ENCODE assay signal across 9 cellular contexts in genomic region chr21:34510148-34511142, GRCh38. TPM values are rescaled to one million over a fixed set of nuclear protein-coding genes. Genes with fewer than 3 reads are reported as not detected.
DNase-seq lines count a peak whose midpoint lies in the region; ATAC-seq and TF ChIP-seq lines count a peak whose summit lies in the region.
"Had no signal": no experiment of that assay in that cellular context is flagged by ENCODE, and none has a peak within 500 bp of the region (broad histone marks: within the 10 kb centered on the region; RNA-seq: fewer than 3 reads in every experiment).

No MANE protein-coding gene starts in this region.

- WGBS in right lobe of liver (ENCODE audit: insufficient coverage, low coverage, low lambda C conversion rate, missing lambda C conversion rate), result 25% methylated on average over 6 of the region's 15 CpGs

- TF ChIP-seq POLR2A in right lobe of liver (IDR thresholded peaks at IDR 0.05), result no peak

- intact Hi-C loops in right lobe of liver (cut with DNase I), result no loop called here

- no peaks in the 10 kb centered on the region for H3K27me3 Mint-ChIP-seq in chondrocyte (ENCODE audit: low read depth)

- H3K4me3 ChIP-seq in right lobe of liver, result peak overlapping the region in 2 of 3 donors; percentile 20 to 42
- H3K4me3 ChIP-seq: BLaER1 had no signal

- TF ChIP-seq CTCF in chondrocyte (IDR thresholded peaks at IDR 0.05) (peak; percentile 85), right lobe of liver (IDR thresholded peaks at IDR 0.05) (peak; percentile 80 to 93 (median 87))

- ATAC-seq in SK-N-SH treated with all-trans-retinoic acid at 6 μM for 48 hours, result peak; percentile 98
- peak; percentile 86 to 95 (median 90) for ATAC-seq in right lobe of liver

- H3K4me1 Mint-ChIP-seq in chondrocyte (ENCODE audit: low read depth), result no peaks in the 10 kb centered on the region

- no peaks in the 10 kb centered on the region for H3K9me3 Mint-ChIP-seq in chondrocyte (ENCODE audit: low read depth)

- no peaks in the 10 kb centered on the region for H3K9me3 ChIP-seq in right lobe of liver
- H3K9me3 ChIP-seq: BLaER1 had no signal

- peak overlapping the region; percentile 78 to 91 (median 91) for H3K27ac ChIP-seq in right lobe of liver
- H3K27ac ChIP-seq: BLaER1 had no signal

- H3K27me3 ChIP-seq in right lobe of liver, result no peaks in the 10 kb centered on the region
- H3K27me3 ChIP-seq: BLaER1 had no signal

- H3K4me1 ChIP-seq in right lobe of liver, result peaks cover 0 to 30% (median 6%) of the 10 kb centered on the region in 4 donors
- H3K4me1 ChIP-seq: BLaER1 had no signal

- no peak overlapping the region for H3K27ac Mint-ChIP-seq in chondrocyte (ENCODE audit: unreplicated experiment)

- DNase-seq in NCI-H187 (lab: John Stamatoyannopoulos, UW) (peak; percentile 41 to 50), NCI-H187 treated with DMSO at 0.1 percent for 48 hours (lab: John Stamatoyannopoulos, UW) (no peak), LHCN-M2 (ENCODE audit: low read depth) (peak; percentile 50), chondrocyte (ENCODE audit: low spot score) (no peak), right lobe of liver (peak; percentile 85 to 93 (median 90)), cerebellar nuclear complex (lab: John Stamatoyannopoulos, UW) (no peak)
- peak; percentile 9 for DNase-seq in stimulated activated CD8-positive, alpha-beta memory T cell treated with anti-CD3 and anti-CD28 coated beads, Interleukin-15, amount 100 ng/mL, for 24 hours (ENCODE audit: low read depth)

- no peaks in the 10 kb centered on the region for H3K36me3 Mint-ChIP-seq in chondrocyte (ENCODE audit: low read depth)

- peaks cover 0 to 5% (median 0%) of the 10 kb centered on the region in 4 donors for H3K36me3 ChIP-seq in right lobe of liver
- H3K36me3 ChIP-seq: BLaER1 had no signal

- H3K4me3 Mint-ChIP-seq in chondrocyte (ENCODE audit: unreplicated experiment), result no peak overlapping the region

TF ChIP-seq in SK-N-SH treated with all-trans-retinoic acid at 6 μM for 48 hours, 23 proteins besides CTCF, POLR2A, EP300 and RAD21:
- TF ChIP-seq CSRNP3 (CRISPR knock-in tag; IDR thresholded peaks at IDR 0.05) (no peak), ZC3H10 (CRISPR knock-in tag; IDR thresholded peaks at IDR 0.05) (no peak), GLIS3 (CRISPR knock-in tag; IDR thresholded peaks at IDR 0.05) (no peak), ZFP3 (CRISPR knock-in tag; IDR thresholded peaks at IDR 0.05) (no peak), ZNF8 (CRISPR knock-in tag; IDR thresholded peaks at IDR 0.05) (no peak), POU6F1 (CRISPR knock-in tag; IDR thresholded peaks at IDR 0.05; ENCODE audit: borderline replicate concordance, low read depth) (no peak)
- TF ChIP-seq, protein P1, sequence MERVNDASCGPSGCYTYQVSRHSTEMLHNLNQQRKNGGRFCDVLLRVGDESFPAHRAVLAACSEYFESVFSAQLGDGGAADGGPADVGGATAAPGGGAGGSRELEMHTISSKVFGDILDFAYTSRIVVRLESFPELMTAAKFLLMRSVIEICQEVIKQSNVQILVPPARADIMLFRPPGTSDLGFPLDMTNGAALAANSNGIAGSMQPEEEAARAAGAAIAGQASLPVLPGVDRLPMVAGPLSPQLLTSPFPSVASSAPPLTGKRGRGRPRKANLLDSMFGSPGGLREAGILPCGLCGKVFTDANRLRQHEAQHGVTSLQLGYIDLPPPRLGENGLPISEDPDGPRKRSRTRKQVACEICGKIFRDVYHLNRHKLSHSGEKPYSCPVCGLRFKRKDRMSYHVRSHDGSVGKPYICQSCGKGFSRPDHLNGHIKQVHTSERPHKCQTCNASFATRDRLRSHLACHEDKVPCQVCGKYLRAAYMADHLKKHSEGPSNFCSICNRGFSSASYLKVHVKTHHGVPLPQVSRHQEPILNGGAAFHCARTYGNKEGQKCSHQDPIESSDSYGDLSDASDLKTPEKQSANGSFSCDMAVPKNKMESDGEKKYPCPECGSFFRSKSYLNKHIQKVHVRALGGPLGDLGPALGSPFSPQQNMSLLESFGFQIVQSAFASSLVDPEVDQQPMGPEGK (CRISPR knock-in tag; IDR thresholded peaks at IDR 0.05; ENCODE audit: borderline replicate concordance), result no peak
- TF ChIP-seq, protein P2, sequence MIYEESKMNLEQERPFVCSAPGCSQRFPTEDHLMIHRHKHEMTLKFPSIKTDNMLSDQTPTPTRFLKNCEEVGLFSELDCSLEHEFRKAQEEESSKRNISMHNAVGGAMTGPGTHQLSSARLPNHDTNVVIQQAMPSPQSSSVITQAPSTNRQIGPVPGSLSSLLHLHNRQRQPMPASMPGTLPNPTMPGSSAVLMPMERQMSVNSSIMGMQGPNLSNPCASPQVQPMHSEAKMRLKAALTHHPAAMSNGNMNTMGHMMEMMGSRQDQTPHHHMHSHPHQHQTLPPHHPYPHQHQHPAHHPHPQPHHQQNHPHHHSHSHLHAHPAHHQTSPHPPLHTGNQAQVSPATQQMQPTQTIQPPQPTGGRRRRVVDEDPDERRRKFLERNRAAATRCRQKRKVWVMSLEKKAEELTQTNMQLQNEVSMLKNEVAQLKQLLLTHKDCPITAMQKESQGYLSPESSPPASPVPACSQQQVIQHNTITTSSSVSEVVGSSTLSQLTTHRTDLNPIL (CRISPR knock-in tag; IDR thresholded peaks at IDR 0.05; ENCODE audit: low read depth), result no peak

RNA-seq across cellular contexts. Expression of gene KCNE1, which starts 1.6 kb away (rescaled TPM):
- total RNA-seq in LHCN-M2 (2014; rRNA removed) (not detected in 2 replicates), chondrocyte (0.32 to 0.70 TPM (median 0.38 TPM) in 3 replicates), right lobe of liver (1 to 10 TPM; 1.3 to 5.4 (median 2.3) TPM)
- 0.11 TPM for polyA plus RNA-seq in LHCN-M2 (2012)

Comparison
In these comparisons a context has a peak if more than half of its experiments do, and no peak if none do; other contexts are left out.
1. DNase-seq: peak in NCI-H187 (2 of 2), LHCN-M2 (single experiment), right lobe of liver (3 of 3) and stimulated activated CD8-positive, alpha-beta memory T cell treated with anti-CD3 and anti-CD28 coated beads, Interleukin-15, amount 100 ng/mL, for 24 hours (single experiment); none in NCI-H187 treated with DMSO at 0.1 percent for 48 hours (single experiment), chondrocyte (single experiment) and cerebellar nuclear complex (0 of 2).